ENCODE assay signal across 8 cellular contexts in the genomic region with DNA sequence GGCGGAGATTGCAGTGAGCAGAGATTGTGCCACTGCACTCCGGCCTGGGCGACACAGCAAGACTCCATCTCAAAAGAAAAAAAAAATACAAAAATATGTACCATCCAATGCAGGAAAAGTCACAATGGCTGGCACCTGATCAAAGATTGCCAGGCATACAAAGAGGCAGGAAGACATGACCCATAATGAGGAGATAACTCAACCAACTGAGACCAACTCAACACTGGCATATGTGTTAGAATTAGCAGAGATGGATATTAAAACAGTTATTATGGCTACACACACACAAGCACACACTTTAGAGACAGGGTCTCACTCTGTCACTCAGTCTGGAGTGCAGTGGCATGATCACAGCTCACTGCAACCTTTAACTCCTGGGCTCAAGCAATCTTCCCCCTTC.
"Had no signal": no experiment of that assay in that cellular context is flagged by ENCODE, and none has a peak within 500 bp of the region (broad histone marks: within the 10 kb centered on the region; RNA-seq: fewer than 3 reads in every experiment).

No MANE protein-coding gene starts in this region.

- H3K9me3 ChIP-seq: HAP-1 had no signal

- H3K4me3 ChIP-seq: GM23248, HAP-1, K562 had no signal

- H3K36me3 ChIP-seq: HAP-1 had no signal

- H3K4me3 Mint-ChIP-seq: HFFc6 had no signal

- FAIRE-seq: HepG2, K562 had no signal

- H3K27ac Mint-ChIP-seq: HFFc6 had no signal

- H3K9me3 Mint-ChIP-seq: HFFc6 had no signal

- H3K27ac ChIP-seq: GM23248, HL-60 had no signal

- H3K4me1 ChIP-seq: HAP-1 had no signal

- DNase-seq: GM23248, GOT3, H7, HFFc6 had no signal

- H3K9ac ChIP-seq: GM23248 had no signal

- H2AFZ ChIP-seq: GM23248 had no signal
